8 cellular contexts compared by ENCODE assay signal in the genomic region with DNA sequence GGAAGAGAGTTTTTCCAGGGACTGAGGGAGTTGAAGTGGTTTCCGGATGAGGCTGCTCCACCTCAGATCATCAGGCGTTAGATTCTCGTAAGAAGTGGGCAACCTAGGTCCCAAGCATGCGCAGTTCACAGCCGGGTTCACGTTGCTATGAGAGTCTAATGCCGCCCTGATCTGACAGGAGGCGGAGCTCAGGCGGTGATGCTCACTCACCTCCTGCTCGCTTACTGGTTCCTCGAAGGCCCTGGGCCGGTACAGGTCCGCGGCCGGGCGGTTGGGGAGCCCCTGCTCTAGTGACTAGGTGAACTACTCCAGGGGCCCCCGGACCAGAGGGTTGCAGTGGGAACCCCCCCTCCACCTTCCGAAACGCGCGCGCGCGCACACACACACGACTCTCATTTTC. TPM values are rescaled to one million over a fixed set of nuclear protein-coding genes. Genes with fewer than 3 reads are reported as not detected.
DNase-seq lines count a peak whose midpoint lies in the region; TF ChIP-seq lines count a peak whose summit lies in the region.

No MANE protein-coding gene starts in this region.

- peak overlapping the region in 2 of 3 experiments; percentile 52 to 64 for H3K27ac Mint-ChIP-seq in nephron

- H3K9ac ChIP-seq in GM23248 (no peak overlapping the region), mammary epithelial cell (ENCODE audit: insufficient read depth, low read length) (no peak overlapping the region)

- H3K9me3 ChIP-seq in GM23248 (ENCODE audit: low read depth), result no peaks in the 10 kb centered on the region
- H3K9me3 ChIP-seq in mammary epithelial cell (replicated peaks; ENCODE audit: insufficient read depth, low read length), result peaks cover 10% of the 10 kb centered on the region

- H3K4me2 ChIP-seq in GM23248 (ENCODE audit: unreplicated experiment), result no peak overlapping the region
- H3K4me2 ChIP-seq in mammary epithelial cell (ENCODE audit: insufficient read depth, low read depth, low read length), result no peak overlapping the region

- H3K4me3 Mint-ChIP-seq in nephron, result peak overlapping the region; percentile 72 to 76 (median 74)

- H4K20me1 ChIP-seq in GM23248 (ENCODE audit: insufficient read depth) (no peaks in the 10 kb centered on the region), mammary epithelial cell (ENCODE audit: insufficient read depth, low read length) (no peaks in the 10 kb centered on the region)

- H3F3A ChIP-seq in GM23248 (ENCODE audit: insufficient read depth), result no peaks in the 10 kb centered on the region

- H3K9me3 Mint-ChIP-seq in nephron, result peaks cover 2% of the 10 kb centered on the region

- H3K9me2 ChIP-seq in GM23248 (ENCODE audit: insufficient read depth), result no peaks in the 10 kb centered on the region

- TF ChIP-seq CTCF in 22Rv1 (IDR thresholded peaks at IDR 0.05) (no peak), mammary epithelial cell (conservative IDR thresholded peaks at IDR 0.05 in 1 of 2, IDR thresholded peaks at IDR 0.05 in 1 of 2; ENCODE audit: extremely low read depth in 1 of 2, insufficient read depth in 1 of 2, low read depth in 1 of 2, low read length in 2 of 2) (no peak), nephron (IDR thresholded peaks at IDR 0.05; ENCODE audit: unreplicated experiment in 3 of 3) (no peak)

- 68 to 70% methylated on average over 22 to 25 of the region's 25 CpGs for WGBS in GM23248 (ENCODE audit: low coverage in 1 of 2, low lambda C conversion rate in 2 of 2, missing lambda C conversion rate in 2 of 2), 2 experiments
- 44% methylated on average over 10 of the region's 25 CpGs for WGBS in mammary epithelial cell (ENCODE audit: low coverage, missing lambda C conversion rate)

- H3K4me3 ChIP-seq in GM23248 (no peak overlapping the region), mammary epithelial cell (replicated peaks in 1 of 3; ENCODE audit: insufficient read depth in 1 of 3, low read depth in 2 of 3, low read length in 3 of 3) (no peak overlapping the region)

- H3K27me3 ChIP-seq in GM23248 (replicated peaks; ENCODE audit: insufficient read depth), result no peaks in the 10 kb centered on the region; the same call in 1 of the 2 replicates
- H3K27me3 ChIP-seq in mammary epithelial cell (ENCODE audit: insufficient read depth, low read length), result no peaks in the 10 kb centered on the region

- H3K79me2 ChIP-seq in GM23248 (ENCODE audit: insufficient read depth) (peaks cover 32% of the 10 kb centered on the region), mammary epithelial cell (ENCODE audit: insufficient read depth, low read length) (peaks cover 32% of the 10 kb centered on the region)

- dilution Hi-C loops in mammary epithelial cell (cut with HindIII; ENCODE audit: low sequenced_read_pairs), result no loop called here

- BruUV-seq in mammary epithelial cell (replicated peaks; lab: Mats Ljungman, UMichigan), result no TSS peak

- H3K36me3 Mint-ChIP-seq in nephron (ENCODE audit: low read depth), result no peaks in the 10 kb centered on the region

- peaks cover 29% of the 10 kb centered on the region for H3K4me1 Mint-ChIP-seq in nephron

- H3K27ac ChIP-seq in 22Rv1 (peak overlapping the region; percentile 82; the same call in 1 of the 2 replicates), GM23248 (no peak overlapping the region), mammary epithelial cell (ENCODE audit: insufficient read depth, low read depth, low read length) (no peak overlapping the region)

- H3K4me1 ChIP-seq in GM23248 (ENCODE audit: insufficient read depth) (peaks cover 12% of the 10 kb centered on the region; the same call in 1 of the 2 replicates), mammary epithelial cell (ENCODE audit: insufficient read depth, low read length) (peaks cover 16% of the 10 kb centered on the region)

- DNase-seq in GM23248, result no peak
- no peak for DNase-seq in mammary epithelial cell
- no peak for DNase-seq in DMS114 treated with DMSO at 0.1 percent for 48 hours (lab: John Stamatoyannopoulos, UW; ENCODE audit: unreplicated experiment)
- DNase-seq in kidney glomerular epithelial cell (lab: John Stamatoyannopoulos, UW), result no peak
- DNase-seq in iPS-NIHi7 (ENCODE audit: extremely low spot score), result no peak
- no peak for DNase-seq in AG08396 (ENCODE audit: low spot score)

- CTCF ChIA-PET in mammary epithelial cell (lab: Charles Lee; ENCODE audit: low non-redundant PET), result no interaction called here

- in situ Hi-C loops in GM23248 (cut with MboI), result no loop called here
- in situ Hi-C loops in mammary epithelial cell (cut with MboI; ENCODE audit: low sequenced_read_pairs in 2 of 2), result no loop called here

- H3K36me3 ChIP-seq in GM23248 (ENCODE audit: low read depth) (no peaks in the 10 kb centered on the region), mammary epithelial cell (ENCODE audit: insufficient read depth, low read length) (no peaks in the 10 kb centered on the region)

- H3K27me3 Mint-ChIP-seq in nephron (ENCODE audit: low read depth), result no peaks in the 10 kb centered on the region

- H2AFZ ChIP-seq in GM23248 (peak overlapping the region; percentile 89; the same call in 1 of the 2 replicates), mammary epithelial cell (ENCODE audit: low read depth, low read length) (peak overlapping the region; percentile 100)

- intact Hi-C loops in mammary epithelial cell (cut with micrococcal nuclease), result loop anchor here (5.0 kb wide), 1 partner anchor 165 kb away; the partner anchor contains the start of gene TBC1D9B

RNA-seq across cellular contexts. Expression of gene RNF130, which starts 1.0 kb away (rescaled TPM):
- total RNA-seq in GM23248 (2014; rRNA removed; shearing (Covaris generic)), result 32.9 and 49.8 TPM in 2 replicates
- 27.3 and 30.4 TPM in 2 replicates for polyA plus RNA-seq in GM23248 (2016; fragmentation: Nextera tagmentation; extraction: Ambion mirVana)
- total RNA-seq in mammary epithelial cell, result 10 to 100 TPM; 13.3 to 18.4 TPM
- 14.8 TPM for polyA plus RNA-seq in mammary epithelial cell
- 15.6 TPM for polyA minus RNA-seq in mammary epithelial cell
